Comparison of ENCODE assay signal across 9 cellular contexts in genomic region chr11:75349540-75350116, GRCh38. TPM values are rescaled to one million over a fixed set of nuclear protein-coding genes. Genes with fewer than 3 reads are reported as not detected.
DNase-seq lines count a peak whose midpoint lies in the region; ATAC-seq and TF ChIP-seq lines count a peak whose summit lies in the region.
"Had no signal": no experiment of that assay in that cellular context is flagged by ENCODE, and none has a peak within 500 bp of the region (broad histone marks: within the 10 kb centered on the region; RNA-seq: fewer than 3 reads in every experiment).

No MANE protein-coding gene starts in this region.

- H3K4me1 ChIP-seq in lower lobe of right lung (peaks cover 67% of the 10 kb centered on the region), tibial nerve (peaks cover 0 to 85% (median 49%) of the 10 kb centered on the region in 4 donors)

- no peaks in the 10 kb centered on the region for H3K9me3 ChIP-seq in lower lobe of right lung
- no peaks in the 10 kb centered on the region for H3K9me3 ChIP-seq in tibial nerve
- H3K9me3 ChIP-seq: SK-N-SH had no signal

- DNase-seq in activated T-cell treated with anti-CD3 and anti-CD28 coated beads, Interleukin-2, amount 50 U/mL, for 24 hours, result no peak
- DNase-seq in activated T-cell treated with anti-CD3 and anti-CD28 coated beads for 4 hours (no peak), lower lobe of right lung (peak; percentile 77), tibial nerve (ENCODE audit: low spot score in 2 of 2) (no peak), KBM-7 (no peak), NCI-H2029 (lab: John Stamatoyannopoulos, UW) (no peak)
- DNase-seq: SK-N-SH had no signal

- in situ Hi-C loops in KBM-7 (cut with MboI; ENCODE audit: low pct_unique_long_range_greater_than_20kb, low sequenced_read_pairs), result no loop called here

- H3K4me3 ChIP-seq in lower lobe of right lung, result peak overlapping the region; percentile 97
- H3K4me3 ChIP-seq in tibial nerve, result peak overlapping the region in 2 of 4 donors; percentile 62 to 83

- H3K27me3 Mint-ChIP-seq in activated T-cell treated with anti-CD3 and anti-CD28 coated beads, Interleukin-2, amount 50 U/mL, for 24 hours, result no peaks in the 10 kb centered on the region

- peaks cover 76% of the 10 kb centered on the region for H3K4me1 Mint-ChIP-seq in activated T-cell treated with anti-CD3 and anti-CD28 coated beads, Interleukin-2, amount 50 U/mL, for 24 hours (ENCODE audit: low read depth)

- WGBS in tibial nerve, 2 donors, result 43 to 59% methylated on average over 4 of the region's 4 CpGs

- H3K27ac ChIP-seq in angular gyrus (ENCODE audit: low read depth, low read length) (peak overlapping the region; percentile 90), lower lobe of right lung (peak overlapping the region; percentile 97), tibial nerve (peak overlapping the region; percentile 67 to 95 (median 92))

- H3K27ac Mint-ChIP-seq in activated T-cell treated with anti-CD3 and anti-CD28 coated beads, Interleukin-2, amount 50 U/mL, for 24 hours, result peak overlapping the region; percentile 79

- H3K27me3 ChIP-seq in lower lobe of right lung (ENCODE audit: low read depth) (no peaks in the 10 kb centered on the region), tibial nerve (no peaks in the 10 kb centered on the region)

- no peaks in the 10 kb centered on the region for H3K36me3 Mint-ChIP-seq in activated T-cell treated with anti-CD3 and anti-CD28 coated beads, Interleukin-2, amount 50 U/mL, for 24 hours (ENCODE audit: low read depth)

- H3K4me3 Mint-ChIP-seq in activated T-cell treated with anti-CD3 and anti-CD28 coated beads, Interleukin-2, amount 50 U/mL, for 24 hours, result peak overlapping the region; percentile 79

- no peaks in the 10 kb centered on the region for H3K9me3 Mint-ChIP-seq in activated T-cell treated with anti-CD3 and anti-CD28 coated beads, Interleukin-2, amount 50 U/mL, for 24 hours

- peaks cover 16% of the 10 kb centered on the region for H3K36me3 ChIP-seq in lower lobe of right lung
- no peaks in the 10 kb centered on the region for H3K36me3 ChIP-seq in tibial nerve

- peak in 1 of 2 donors; percentile 44 for TF ChIP-seq EP300 in tibial nerve (IDR thresholded peaks at IDR 0.05)

- TF ChIP-seq CTCF in lower lobe of right lung (IDR thresholded peaks at IDR 0.05) (no peak), tibial nerve (IDR thresholded peaks at IDR 0.05) (no peak)

- intact Hi-C loops in lower lobe of right lung (cut with DNase I), result no loop called here

- TF ChIP-seq POLR2A in tibial nerve (IDR thresholded peaks at IDR 0.05), result no peak

- ATAC-seq in lower lobe of right lung (no peak), GM18861 (IDR thresholded peaks at IDR 0.05; ENCODE audit: unreplicated experiment) (no peak)

RNA-seq across cellular contexts. Expression of gene ARRB1, which starts 1.8 kb away (rescaled TPM):
- total RNA-seq in lower lobe of right lung, result 187 TPM
- 10 to 100 TPM; 38.2 to 68.1 (median 45.8) TPM for total RNA-seq in tibial nerve

RNA-seq across cellular contexts. Expression of gene RPS3, which starts 49.7 kb away (rescaled TPM):
- total RNA-seq in lower lobe of right lung (1,761 TPM), tibial nerve (1,000 to 10,000 TPM; 1,012 to 1,395 (median 1,115) TPM)
